9 cellular contexts compared by ENCODE assay signal in genomic region chr18:69897397-69898108, GRCh38. TPM values are rescaled to one million over a fixed set of nuclear protein-coding genes. Genes with fewer than 3 reads are reported as not detected.
A peak's percentile ranks its signal among the peaks of the same experiment; 100 is the strongest.
DNase-seq lines count a peak whose midpoint lies in the region; ATAC-seq and TF ChIP-seq lines count a peak whose summit lies in the region.
"Had no signal": no experiment of that assay in that cellular context is flagged by ENCODE, and none has a peak within 500 bp of the region (broad histone marks: within the 10 kb centered on the region; RNA-seq: fewer than 3 reads in every experiment).

No MANE protein-coding gene starts in this region.

- H3K27me3 Mint-ChIP-seq in activated naive CD8-positive, alpha-beta T cell, result no peaks in the 10 kb centered on the region

- H3K27ac Mint-ChIP-seq in activated naive CD8-positive, alpha-beta T cell, result peak overlapping the region; percentile 92

- no peak for TF ChIP-seq CTCF in GM12864 (IDR thresholded peaks at IDR 0.05; ENCODE audit: low read depth, low read length, missing control alignments)

- H3K4me3 Mint-ChIP-seq in activated naive CD8-positive, alpha-beta T cell, result peak overlapping the region; percentile 85

- peak; percentile 51 for ATAC-seq in GM21381 (IDR thresholded peaks at IDR 0.05; ENCODE audit: unreplicated experiment)
- peak; percentile 45 for ATAC-seq in HG03457 (IDR thresholded peaks at IDR 0.05; ENCODE audit: unreplicated experiment)
- no peak for ATAC-seq in right cardiac atrium

- intact Hi-C loops in right cardiac atrium (cut with DNase I), result no loop called here

- no peak overlapping the region for H3K27ac ChIP-seq in right cardiac atrium (ENCODE audit: low read length)
- H3K27ac ChIP-seq: HL-60 had no signal

- DNase-seq in GM12864 (ENCODE audit: low read depth) (peak; percentile 41), HUDEP-2 (lab: John Stamatoyannopoulos, UW; ENCODE audit: unreplicated experiment in 76 of 76) (no peak), right cardiac atrium (no peak), HPDE6-E6E7 (ENCODE audit: extremely low spot score) (no peak), C1 segment of cervical spinal cord (lab: John Stamatoyannopoulos, UW) (no peak)

- H3K36me3 Mint-ChIP-seq in activated naive CD8-positive, alpha-beta T cell, result peaks cover 33% of the 10 kb centered on the region

- no peaks in the 10 kb centered on the region for H3K27me3 ChIP-seq in right cardiac atrium (ENCODE audit: control insufficient read depth, insufficient read depth)

- no peaks in the 10 kb centered on the region for H3K9me3 ChIP-seq in right cardiac atrium (ENCODE audit: control insufficient read depth, low read length)

- H3K9me3 Mint-ChIP-seq in activated naive CD8-positive, alpha-beta T cell (ENCODE audit: low read depth), result no peaks in the 10 kb centered on the region

- peaks cover 68% of the 10 kb centered on the region for H3K4me1 Mint-ChIP-seq in activated naive CD8-positive, alpha-beta T cell (ENCODE audit: low read depth)

- H3K4me3 ChIP-seq in GM12864 (ENCODE audit: low read depth, low read length), result no peak overlapping the region
- no peak overlapping the region for H3K4me3 ChIP-seq in right cardiac atrium (ENCODE audit: low read length)

- no peaks in the 10 kb centered on the region for H3K4me1 ChIP-seq in right cardiac atrium (ENCODE audit: control insufficient read depth, insufficient read depth, low read length)

- 86% methylated on average over 7 of the region's 7 CpGs for WGBS in right cardiac atrium

RNA-seq across cellular contexts. Expression of gene CD226, which starts 50.1 kb away (rescaled TPM):
- total RNA-seq in right cardiac atrium, result 1 to 10 TPM; 1.1 to 1.8 (median 1.4) TPM
- polyA plus RNA-seq in right cardiac atrium, result 0.11 TPM

Comparison
In these comparisons a context has a peak if more than half of its experiments do, and no peak if none do; other contexts are left out.
1. ATAC-seq: peak in GM21381 (single experiment) and HG03457 (single experiment); none in right cardiac atrium (0 of 2).